In genomic region chr6:127933137-127933536, GRCh38 we compare ENCODE assay signal across 15 cellular contexts.
"Had no signal": no experiment of that assay in that cellular context is flagged by ENCODE, and none has a peak within 500 bp of the region (broad histone marks: within the 10 kb centered on the region; RNA-seq: fewer than 3 reads in every experiment).

No MANE protein-coding gene starts in this region.

- ATAC-seq: left lung, mucosa of descending colon, psoas muscle, sciatic nerve had no signal

- H3K9me3 ChIP-seq: adrenal gland, SK-N-SH had no signal

- H3K27ac ChIP-seq: adrenal gland, coronary artery, epithelial cell of prostate, left lung, psoas muscle, stomach, thoracic aorta had no signal

- H3K36me3 ChIP-seq: adrenal gland, left lung, stomach, thoracic aorta had no signal

- H3K27ac Mint-ChIP-seq: nephron progenitor cell had no signal

- DNase-seq: adrenal gland; caudate nucleus; effector CD8-positive, alpha-beta T cell; mucosa of descending colon; nephron progenitor cell; psoas muscle; Right ventricle myocardium superior; SK-N-SH; stimulated activated CD4-positive, alpha-beta T cell treated with anti-CD3 and anti-CD28 coated beads, Interleukin-2, amount 100 ng/mL, for 48 hours; stomach had no signal

- H3K27me3 ChIP-seq: adrenal gland, left lung, stomach had no signal

- H3K4me1 Mint-ChIP-seq: nephron progenitor cell had no signal

- H3K4me1 ChIP-seq: adrenal gland, left lung, psoas muscle, stomach had no signal

- H3K4me3 ChIP-seq: adrenal gland, coronary artery, left lung, mucosa of descending colon, psoas muscle, stomach, thoracic aorta had no signal

- H3K4me3 Mint-ChIP-seq: nephron progenitor cell had no signal
